17 cellular contexts compared by ENCODE assay signal in genomic region chr4:184907216-184907615, GRCh38.
DNase-seq lines count a peak whose midpoint lies in the region; ATAC-seq, FAIRE-seq and TF ChIP-seq lines count a peak whose summit lies in the region.
"Had no signal": no experiment of that assay in that cellular context is flagged by ENCODE, and none has a peak within 500 bp of the region (broad histone marks: within the 10 kb centered on the region; RNA-seq: fewer than 3 reads in every experiment).

No MANE protein-coding gene starts in this region.

- H3K9me3 ChIP-seq in breast epithelium (peaks cover 2 to 4% of the 10 kb centered on the region in 2 donors), HAP-1 (no peaks in the 10 kb centered on the region), suprapubic skin (peaks cover 4% of the 10 kb centered on the region)

- FAIRE-seq in HTR-8/SVneo (lab: Jason Lieb, UNC): no peak
- FAIRE-seq: astrocyte, endothelial cell of umbilical vein had no signal

- intact Hi-C loops in MCF 10A (cut with micrococcal nuclease) (loop anchor here (1.0 kb wide), 1 partner anchor 162 kb away; no protein-coding TSS in a partner anchor), breast epithelium (cut with DNase I; ENCODE audit: low total_unique reads) (no loop called here), activated B cell treated with CpG ODN at 0.5 μM for 24 hours (cut with micrococcal nuclease) (loop anchor here (1.0 to 5.0 kb wide), 4 partner anchors 125 to 645 kb away; partner anchors contain the start of genes CASP3 and PRIMPOL)

- H3K4me3 ChIP-seq in breast epithelium: no peak overlapping the region
- no peak overlapping the region for H3K4me3 ChIP-seq in HAP-1
- H3K4me3 ChIP-seq in suprapubic skin: no peak overlapping the region
- H3K4me3 ChIP-seq: heart right ventricle, vagina had no signal

- H3K4me3 Mint-ChIP-seq in MCF 10A (ENCODE audit: unreplicated experiment): no peak overlapping the region
- no peak overlapping the region for H3K4me3 Mint-ChIP-seq in activated B cell treated with CpG ODN at 0.5 μM for 24 hours
- no peak overlapping the region for H3K4me3 Mint-ChIP-seq in stimulated activated naive B cell treated with anti-CD40 and anti-IgM and Interleukin-4, amounts not matched to agents 10 μg/mL and 1 μg/mL and 100 μg/mL, for 72 hours
- H3K4me3 Mint-ChIP-seq: activated T-helper 1 cell treated with anti-CD3 and anti-CD28 coated beads, Interleukin-12 subunit alpha, Interleukin-12 subunit beta, Interleukin-2, Interleukin-4 antibody, amounts not matched to agents 30 ng/mL and 10 ng/mL and 1 ng/mL, durations not matched to agents 14 hours and 24 hours and 36 hours; natural killer cell had no signal

- POLR2A ChIA-PET in MCF 10A (lab: Yijun Ruan, JAX) (interaction anchor here (0.6 kb wide), 1 partner anchor 12 kb away, joined by 3 read pairs; no protein-coding TSS in a partner anchor), activated B cell treated with CpG ODN at 0.5 μM for 24 hours (lab: Charles Lee) (interaction anchor here (1.1 kb wide), 1 partner anchor 53 kb away, joined by 3 read pairs; no protein-coding TSS in a partner anchor)

- H3K9me3 Mint-ChIP-seq in MCF 10A (ENCODE audit: unreplicated experiment): no peaks in the 10 kb centered on the region
- H3K9me3 Mint-ChIP-seq in activated B cell treated with CpG ODN at 0.5 μM for 24 hours: peaks cover 2% of the 10 kb centered on the region
- peaks cover 2% of the 10 kb centered on the region in 2 donors for H3K9me3 Mint-ChIP-seq in stimulated activated naive B cell treated with anti-CD40 and anti-IgM and Interleukin-4, amounts not matched to agents 10 μg/mL and 1 μg/mL and 100 μg/mL, for 72 hours

- H3K27me3 Mint-ChIP-seq in MCF 10A (ENCODE audit: insufficient read depth, unreplicated experiment) (no peaks in the 10 kb centered on the region), activated B cell treated with CpG ODN at 0.5 μM for 24 hours (peaks cover 2% of the 10 kb centered on the region)
- H3K27me3 Mint-ChIP-seq in stimulated activated naive B cell treated with anti-CD40 and anti-IgM and Interleukin-4, amounts not matched to agents 10 μg/mL and 1 μg/mL and 100 μg/mL, for 72 hours: no peaks in the 10 kb centered on the region

- in situ Hi-C loops in HAP-1 (cut with MboI; ENCODE audit: low sequenced_read_pairs): no loop called here

- DNase-seq in MCF 10A (ENCODE audit: unreplicated experiment) (peak; percentile 22), breast epithelium (ENCODE audit: low spot score in 2 of 2) (no peak), activated B cell treated with CpG ODN at 0.5 μM for 24 hours (no peak), HTR-8/SVneo (ENCODE audit: insufficient read length, low spot score) (no peak), HAP-1 (ENCODE audit: low spot score in 2 of 2) (no peak), suprapubic skin (ENCODE audit: low spot score in 2 of 2) (no peak)
- no peak for DNase-seq in stimulated activated naive B cell treated with anti-CD40 and anti-IgM and Interleukin-4, amounts not matched to agents 10 μg/mL and 1 μg/mL and 100 μg/mL, for 72 hours
- DNase-seq: activated CD4-positive, CD25-positive, alpha-beta regulatory T cell treated with anti-CD3 and anti-CD28 coated beads, Interleukin-2, amount 50 U/mL, for 72 hours; heart right ventricle; left cardiac atrium; natural killer cell; NCI-H345 had no signal

- H3K36me3 ChIP-seq in breast epithelium (no peaks in the 10 kb centered on the region), HAP-1 (replicated peaks) (no peaks in the 10 kb centered on the region), suprapubic skin (no peaks in the 10 kb centered on the region)
- H3K36me3 ChIP-seq: heart right ventricle, vagina had no signal

- no peak for TF ChIP-seq POLR2A in breast epithelium (IDR thresholded peaks at IDR 0.05)
- no peak for TF ChIP-seq POLR2A in suprapubic skin (IDR thresholded peaks at IDR 0.05)

- peaks cover 28% of the 10 kb centered on the region for H3K4me1 Mint-ChIP-seq in MCF 10A (ENCODE audit: insufficient read depth, unreplicated experiment)
- peaks cover 7% of the 10 kb centered on the region for H3K4me1 Mint-ChIP-seq in activated B cell treated with CpG ODN at 0.5 μM for 24 hours
- H3K4me1 Mint-ChIP-seq in stimulated activated naive B cell treated with anti-CD40 and anti-IgM and Interleukin-4, amounts not matched to agents 10 μg/mL and 1 μg/mL and 100 μg/mL, for 72 hours: no peaks in the 10 kb centered on the region

- no peaks in the 10 kb centered on the region for H3K27me3 ChIP-seq in breast epithelium
- no peaks in the 10 kb centered on the region for H3K27me3 ChIP-seq in HAP-1 (ENCODE audit: low read depth)
- H3K27me3 ChIP-seq in suprapubic skin: no peaks in the 10 kb centered on the region
- H3K27me3 ChIP-seq: heart right ventricle, vagina had no signal

- no TSS peak for BruUV-seq in MCF 10A (replicated peaks; lab: Mats Ljungman, UMichigan)

- H3K36me3 Mint-ChIP-seq in MCF 10A (ENCODE audit: insufficient read depth, unreplicated experiment) (no peaks in the 10 kb centered on the region), activated B cell treated with CpG ODN at 0.5 μM for 24 hours (ENCODE audit: low read depth) (no peaks in the 10 kb centered on the region)
- peaks cover 0 to 2% of the 10 kb centered on the region in 2 donors for H3K36me3 Mint-ChIP-seq in stimulated activated naive B cell treated with anti-CD40 and anti-IgM and Interleukin-4, amounts not matched to agents 10 μg/mL and 1 μg/mL and 100 μg/mL, for 72 hours
- H3K36me3 Mint-ChIP-seq: natural killer cell had no signal

- 100% methylated on average over 1 of the region's 1 CpG for WGBS in suprapubic skin

- no peak for TF ChIP-seq CTCF in MCF 10A (IDR thresholded peaks at IDR 0.05; ENCODE audit: unreplicated experiment)
- TF ChIP-seq CTCF in breast epithelium (IDR thresholded peaks at IDR 0.05): no peak
- TF ChIP-seq CTCF in activated B cell treated with CpG ODN at 0.5 μM for 24 hours (IDR thresholded peaks at IDR 0.05): no peak
- no peak for TF ChIP-seq CTCF in suprapubic skin (IDR thresholded peaks at IDR 0.05)

- no peak overlapping the region for H3K27ac ChIP-seq in breast epithelium
- H3K27ac ChIP-seq in suprapubic skin: no peak overlapping the region
- H3K27ac ChIP-seq: heart right ventricle, vagina had no signal

- peak overlapping the region; percentile 73 for H3K27ac Mint-ChIP-seq in MCF 10A (ENCODE audit: low read depth, unreplicated experiment)
- H3K27ac Mint-ChIP-seq in activated B cell treated with CpG ODN at 0.5 μM for 24 hours: no peak overlapping the region
- H3K27ac Mint-ChIP-seq in stimulated activated naive B cell treated with anti-CD40 and anti-IgM and Interleukin-4, amounts not matched to agents 10 μg/mL and 1 μg/mL and 100 μg/mL, for 72 hours: no peak overlapping the region
- H3K27ac Mint-ChIP-seq: activated T-helper 1 cell treated with anti-CD3 and anti-CD28 coated beads, Interleukin-12 subunit alpha, Interleukin-12 subunit beta, Interleukin-2, Interleukin-4 antibody, amounts not matched to agents 30 ng/mL and 10 ng/mL and 1 ng/mL, durations not matched to agents 14 hours and 24 hours and 36 hours; natural killer cell had no signal

- ATAC-seq in HG02885 (IDR thresholded peaks at IDR 0.05; ENCODE audit: poor library complexity, unreplicated experiment): peak; percentile 49
- ATAC-seq in activated B cell treated with CpG ODN at 0.5 μM for 24 hours (ENCODE audit: low read depth): peak; percentile 69
- peak; percentile 52 to 53 for ATAC-seq in stimulated activated naive B cell treated with anti-CD40 and anti-IgM and Interleukin-4, amounts not matched to agents 10 μg/mL and 1 μg/mL and 100 μg/mL, for 72 hours (replicated peaks)
- ATAC-seq: heart right ventricle, left cardiac atrium, natural killer cell had no signal

- H3K4me1 ChIP-seq in breast epithelium (no peaks in the 10 kb centered on the region), HAP-1 (no peaks in the 10 kb centered on the region), suprapubic skin (peaks cover 13% of the 10 kb centered on the region)

- no peak for TF ChIP-seq EP300 in suprapubic skin (IDR thresholded peaks at IDR 0.05)

- CTCF ChIA-PET in MCF 10A (lab: Yijun Ruan, JAX) (interaction anchor here (0.6 to 1.0 kb wide), 4 partner anchors 111 to 165 kb away, joined by 3 read pairs; no protein-coding TSS in a partner anchor), activated B cell treated with CpG ODN at 0.5 μM for 24 hours (lab: Charles Lee) (interaction anchor here (1.2 to 4.2 kb wide), 2 partner anchors 125 to 161 kb away, joined by 7 to 24 read pairs; no protein-coding TSS in a partner anchor)
